8 cellular contexts compared by ENCODE assay signal in genomic region chr12:28159688-28160087, GRCh38.
"Had no signal": no experiment of that assay in that cellular context is flagged by ENCODE, and none has a peak within 500 bp of the region (broad histone marks: within the 10 kb centered on the region; RNA-seq: fewer than 3 reads in every experiment).

No MANE protein-coding gene starts in this region.

- FAIRE-seq: G401.6, GM12878, GM12891, GM12892, GM18507, GM19239 had no signal

- DNase-seq: GDM1, GF-D8 had no signal

- H3K4me3 ChIP-seq: GM12878 had no signal

- ATAC-seq: GM12878 had no signal
